Comparison of ENCODE assay signal across 7 cellular contexts in the genomic region with DNA sequence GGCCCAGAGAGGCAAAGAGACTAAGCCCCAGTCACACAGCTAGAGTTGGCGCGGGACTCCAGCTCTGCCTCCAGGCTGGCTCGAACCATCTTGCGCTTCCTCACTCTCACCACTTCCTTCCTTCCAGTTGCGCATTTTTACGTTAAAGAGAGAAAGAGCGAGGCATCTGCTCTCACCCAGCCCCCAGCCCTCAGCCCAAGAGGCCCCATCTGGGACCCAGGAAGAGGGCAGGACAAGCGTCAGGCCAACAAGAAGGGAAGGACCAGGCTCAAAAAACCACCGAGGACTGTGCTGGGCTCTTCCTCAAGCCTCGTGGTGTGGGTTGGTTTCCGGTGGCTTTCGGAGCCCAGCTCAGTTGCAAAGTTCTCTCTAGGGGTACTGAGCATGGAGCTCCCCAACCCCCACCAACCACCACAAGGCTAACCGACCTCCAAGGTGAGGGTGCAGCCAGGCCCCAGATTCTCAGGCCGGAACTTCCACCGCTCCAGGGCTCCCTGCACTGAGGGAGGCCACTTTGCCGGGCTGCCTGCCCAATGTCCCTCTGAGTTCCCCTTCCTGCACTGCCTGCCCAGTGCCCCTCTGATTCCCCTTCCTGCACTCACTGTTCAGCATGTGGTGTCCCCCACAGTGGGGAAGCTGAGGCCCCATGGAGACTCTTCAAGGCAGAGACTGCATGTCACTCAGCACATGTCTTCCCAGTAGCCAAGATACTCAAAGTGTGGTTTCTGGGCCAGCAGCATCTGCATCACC. TPM values are rescaled to one million over a fixed set of nuclear protein-coding genes. Genes with fewer than 3 reads are reported as not detected.
A peak's percentile ranks its signal among the peaks of the same experiment; 100 is the strongest.
DNase-seq lines count a peak whose midpoint lies in the region; ATAC-seq, FAIRE-seq and TF ChIP-seq lines count a peak whose summit lies in the region.

No MANE protein-coding gene starts in this region.

- no peak for TF ChIP-seq RAD21 in GM12878 (IDR thresholded peaks at IDR 0.05; ENCODE audit: insufficient read depth, low read depth, low read length)

- peak overlapping the region; percentile 57 for H3K4me2 ChIP-seq in GM12878 (ENCODE audit: control insufficient read depth, insufficient read depth)

- no peak for TF ChIP-seq POLR2A in GM12878 (IDR thresholded peaks at IDR 0.05; ENCODE audit: low read depth, low read length)

- TF ChIP-seq CTCF in GM12878 (IDR thresholded peaks at IDR 0.05 in 2 of 3, conservative IDR thresholded peaks at IDR 0.05 in 1 of 3; ENCODE audit: control insufficient read depth in 2 of 3, extremely low read depth in 1 of 3, insufficient read depth in 1 of 3, low read depth in 3 of 3, low read length in 3 of 3), result no peak

- ATAC-seq in GM19467 (IDR thresholded peaks at IDR 0.05; ENCODE audit: unreplicated experiment), result peak; percentile 64
- peak; percentile 78 for ATAC-seq in GM12878
- ATAC-seq in HG03039 (IDR thresholded peaks at IDR 0.05; ENCODE audit: unreplicated experiment), result no peak

- H3K27ac ChIP-seq in KOPT-K1 (ENCODE audit: low read depth, low read length, poor library complexity, severe bottlenecking) (peak overlapping the region; percentile 100), GM12878 (ENCODE audit: control insufficient read depth, insufficient read depth) (peak overlapping the region; percentile 57), skin epidermis (peak overlapping the region in 15 of 21 experiments; percentile 1 to 86 (median 56))

- FAIRE-seq in GM12878 (lab: Jason Lieb, UNC), result peak; percentile 64

- H4K20me1 ChIP-seq in GM12878 (ENCODE audit: control insufficient read depth, insufficient read depth), result no peaks in the 10 kb centered on the region

- in situ Hi-C loops in GM12878 (cut with MboI), result no loop called here

- intact Hi-C loops in GM12878 (cut with micrococcal nuclease; ENCODE audit: unreplicated experiment), result no loop called here

- peaks cover 32% of the 10 kb centered on the region for H3K36me3 ChIP-seq in KOPT-K1 (ENCODE audit: insufficient read depth, low read length)
- H3K36me3 ChIP-seq in GM12878 (ENCODE audit: control insufficient read depth in 2 of 2, insufficient read depth in 2 of 2, low read length in 1 of 2), result no peaks in the 10 kb centered on the region

- no peak for TF ChIP-seq EP300 in GM12878 (IDR thresholded peaks at IDR 0.05; ENCODE audit: borderline replicate concordance in 1 of 2, control insufficient read depth in 1 of 2, low read depth in 2 of 2, low read length in 2 of 2)

- CTCF ChIA-PET in GM12878 (lab: Yijun Ruan, JAX), result interaction anchor here (0.9 kb wide), 2 partner anchors 35 to 57 kb away, joined by 3 read pairs; no protein-coding TSS in a partner anchor

- POLR2A ChIA-PET in GM12878 (lab: Charles Lee), result interaction anchor here (0.5 kb wide), 1 partner anchor 8 kb away, joined by 5 read pairs; no protein-coding TSS in a partner anchor

- under 1% methylated on average over 16 of the region's 16 CpGs for WGBS in GM12878 (ENCODE audit: insufficient coverage, insufficient replicate concordance, low lambda C conversion rate, missing lambda C conversion rate)

- peak overlapping the region; percentile 38 for H3K9ac ChIP-seq in GM12878 (ENCODE audit: control insufficient read depth, insufficient read depth, low read length)

- DNase-seq in GM12878 (ENCODE audit: low read depth, low spot score), result peak; percentile 55
- DNase-seq in HUDEP-2 (lab: John Stamatoyannopoulos, UW; ENCODE audit: unreplicated experiment in 76 of 76), result no peak
- no peak for DNase-seq in NCI-H2196 (lab: John Stamatoyannopoulos, UW; ENCODE audit: unreplicated experiment)

- H3K9me3 ChIP-seq in KOPT-K1 (ENCODE audit: insufficient read depth, low read length, poor library complexity, severe bottlenecking) (no peaks in the 10 kb centered on the region), GM12878 (replicated peaks; ENCODE audit: control insufficient read depth, insufficient read depth, low read length) (no peaks in the 10 kb centered on the region)

- peaks cover 19% of the 10 kb centered on the region for H3K4me1 ChIP-seq in GM12878 (ENCODE audit: control insufficient read depth, insufficient read depth, low read length)

- no peaks in the 10 kb centered on the region for H3K27me3 ChIP-seq in GM12878 (replicated peaks in 1 of 2; ENCODE audit: control insufficient read depth in 2 of 2, insufficient read depth in 2 of 2, low read length in 1 of 2)

- BruUV-seq in GM12878 (replicated peaks; lab: Mats Ljungman, UMichigan), result no TSS peak

- RAD21 ChIA-PET in GM12878 (lab: Charles Lee; ENCODE audit: unreplicated experiment), result no interaction called here

- H3K4me3 ChIP-seq in GM12878 (peak overlapping the region; percentile 23; the same call in 1 of the 2 replicates), skin epidermis (no peak overlapping the region)

- H2AFZ ChIP-seq in GM12878 (ENCODE audit: control insufficient read depth, low read depth, low read length), result peak overlapping the region; percentile 63

- no peaks in the 10 kb centered on the region for H3K79me2 ChIP-seq in GM12878 (ENCODE audit: control insufficient read depth, insufficient read depth, low read length)

- SMC1A ChIA-PET in GM12878 (lab: Charles Lee; ENCODE audit: uncharacterized antibody, unreplicated experiment), result no interaction called here

TF ChIP-seq in GM12878, 131 proteins besides CTCF, POLR2A, EP300 and RAD21 (continues in another document):
- TF ChIP-seq, protein P1, sequence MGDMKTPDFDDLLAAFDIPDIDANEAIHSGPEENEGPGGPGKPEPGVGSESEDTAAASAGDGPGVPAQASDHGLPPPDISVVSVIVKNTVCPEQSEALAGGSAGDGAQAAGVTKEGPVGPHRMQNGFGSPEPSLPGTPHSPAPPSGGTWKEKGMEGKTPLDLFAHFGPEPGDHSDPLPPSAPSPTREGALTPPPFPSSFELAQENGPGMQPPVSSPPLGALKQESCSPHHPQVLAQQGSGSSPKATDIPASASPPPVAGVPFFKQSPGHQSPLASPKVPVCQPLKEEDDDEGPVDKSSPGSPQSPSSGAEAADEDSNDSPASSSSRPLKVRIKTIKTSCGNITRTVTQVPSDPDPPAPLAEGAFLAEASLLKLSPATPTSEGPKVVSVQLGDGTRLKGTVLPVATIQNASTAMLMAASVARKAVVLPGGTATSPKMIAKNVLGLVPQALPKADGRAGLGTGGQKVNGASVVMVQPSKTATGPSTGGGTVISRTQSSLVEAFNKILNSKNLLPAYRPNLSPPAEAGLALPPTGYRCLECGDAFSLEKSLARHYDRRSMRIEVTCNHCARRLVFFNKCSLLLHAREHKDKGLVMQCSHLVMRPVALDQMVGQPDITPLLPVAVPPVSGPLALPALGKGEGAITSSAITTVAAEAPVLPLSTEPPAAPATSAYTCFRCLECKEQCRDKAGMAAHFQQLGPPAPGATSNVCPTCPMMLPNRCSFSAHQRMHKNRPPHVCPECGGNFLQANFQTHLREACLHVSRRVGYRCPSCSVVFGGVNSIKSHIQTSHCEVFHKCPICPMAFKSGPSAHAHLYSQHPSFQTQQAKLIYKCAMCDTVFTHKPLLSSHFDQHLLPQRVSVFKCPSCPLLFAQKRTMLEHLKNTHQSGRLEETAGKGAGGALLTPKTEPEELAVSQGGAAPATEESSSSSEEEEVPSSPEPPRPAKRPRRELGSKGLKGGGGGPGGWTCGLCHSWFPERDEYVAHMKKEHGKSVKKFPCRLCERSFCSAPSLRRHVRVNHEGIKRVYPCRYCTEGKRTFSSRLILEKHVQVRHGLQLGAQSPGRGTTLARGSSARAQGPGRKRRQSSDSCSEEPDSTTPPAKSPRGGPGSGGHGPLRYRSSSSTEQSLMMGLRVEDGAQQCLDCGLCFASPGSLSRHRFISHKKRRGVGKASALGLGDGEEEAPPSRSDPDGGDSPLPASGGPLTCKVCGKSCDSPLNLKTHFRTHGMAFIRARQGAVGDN (IDR thresholded peaks at IDR 0.05), result 0 out of 2 replicates have a peak, but pooled peaks have one; percentile 26
- TF ChIP-seq IKZF2 (IDR thresholded peaks at IDR 0.05), result 0 out of 4 replicates have a peak, but pooled peaks of 1 of the 2 experiments have one; percentile 21
- TF ChIP-seq IKZF1 (conservative IDR thresholded peaks at IDR 0.05), result 0 out of 2 replicates have a peak, but pooled peaks have one; percentile 14
- 0 out of 2 replicates have a peak, but pooled peaks have one; percentile 2 for TF ChIP-seq TCF12 (IDR thresholded peaks at IDR 0.05; ENCODE audit: low read depth, low read length)
- TF ChIP-seq PAX5 (IDR thresholded peaks at IDR 0.05; ENCODE audit: borderline replicate concordance, low read depth, low read length), result 0 out of 2 replicates have a peak, but pooled peaks have one; percentile 9
- TF ChIP-seq, protein P2, sequence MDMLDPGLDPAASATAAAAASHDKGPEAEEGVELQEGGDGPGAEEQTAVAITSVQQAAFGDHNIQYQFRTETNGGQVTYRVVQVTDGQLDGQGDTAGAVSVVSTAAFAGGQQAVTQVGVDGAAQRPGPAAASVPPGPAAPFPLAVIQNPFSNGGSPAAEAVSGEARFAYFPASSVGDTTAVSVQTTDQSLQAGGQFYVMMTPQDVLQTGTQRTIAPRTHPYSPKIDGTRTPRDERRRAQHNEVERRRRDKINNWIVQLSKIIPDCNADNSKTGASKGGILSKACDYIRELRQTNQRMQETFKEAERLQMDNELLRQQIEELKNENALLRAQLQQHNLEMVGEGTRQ (IDR thresholded peaks at IDR 0.05; ENCODE audit: borderline replicate concordance, low read depth, low read length), result no peak
- peak; percentile 51; the same call in 1 of the 2 replicates for TF ChIP-seq SPI1 (IDR thresholded peaks at IDR 0.05; ENCODE audit: borderline replicate concordance, insufficient read depth, low read depth, low read length)
- 0 out of 2 replicates have a peak, but pooled peaks have one; percentile 3 for TF ChIP-seq SMC3 (IDR thresholded peaks at IDR 0.05; ENCODE audit: borderline replicate concordance, low read length)

RNA-seq across cellular contexts. Expression of a gene that starts 35.9 kb away (rescaled TPM):
- 9.6 and 12.7 TPM in 2 replicates for total RNA-seq in GM12878 (2013; cell fraction: nucleolus; rRNA removed)
- total RNA-seq in GM12878 (2014; rRNA removed) (14.9 and 18.7 TPM in 2 replicates), GM12878 (2014; rRNA removed; fragmentation: Illumina TruSeq; extraction: Trizol) (6.2 and 7.6 TPM in 2 replicates), GM12878 (2021) (14.1 and 16.5 TPM in 2 replicates)
- 5.5 TPM for polyA plus RNA-seq in GM12878 (2011; ENCODE audit: low read depth)
- polyA plus RNA-seq in GM12878 (2011; rRNA removed) (27.2 and 52.1 TPM in 2 replicates), GM12878 (2014; fragmentation: Illumina TruSeq; extraction: Trizol) (3.0 and 8.1 TPM in 2 replicates), GM12878 (2014; fragmentation: Nextera tagmentation; extraction: Ambion mirVana) (1 to 10 TPM in 1 of 2 experiments, under 1 TPM in 1; 0.47 to 4.1 TPM), GM12878 (2014; rRNA removed) (15.8 and 22.8 TPM in 2 replicates), GM12878 (2016; fragmentation: Nextera tagmentation; extraction: Ambion mirVana) (10 to 100 TPM; 16.6 to 17.8 TPM)
- 60.9 and 85.9 TPM in 2 replicates for polyA plus RNA-seq in GM12878 (2011; cell fraction: cytosol; rRNA removed)
- polyA plus RNA-seq in GM12878 (2011; cell fraction: nucleus; rRNA removed), result 39.2 and 42.9 TPM in 2 replicates
- 18.3 and 28.3 TPM in 2 replicates for polyA plus RNA-seq in GM12878 (2012)
- polyA minus RNA-seq in GM12878 (2011; rRNA and poly(A)+ RNA removed), result 17.5 and 26.5 TPM in 2 replicates
- 8.8 and 10.3 TPM in 2 replicates for polyA minus RNA-seq in GM12878 (2011; cell fraction: cytosol; rRNA and poly(A)+ RNA removed)
- polyA minus RNA-seq in GM12878 (2011; cell fraction: nucleus; rRNA and poly(A)+ RNA removed), result 13.5 and 19.1 TPM in 2 replicates
